Comparison of ENCODE assay signal across 1 cellular context in genomic region chr2:11866358-11867335, GRCh38.
TF ChIP-seq lines count a peak whose summit lies in the region.

No MANE protein-coding gene starts in this region.

TF ChIP-seq in GM12878, 131 proteins besides CTCF, POLR2A, EP300 and RAD21 (continued from another document):
- TF ChIP-seq SIN3A (IDR thresholded peaks at IDR 0.05; ENCODE audit: low read depth, low read length) (no peak), ASH2L (IDR thresholded peaks at IDR 0.05; ENCODE audit: borderline replicate concordance, low read depth) (no peak), WRNIP1 (IDR thresholded peaks at IDR 0.05; ENCODE audit: borderline replicate concordance, low read depth, low read length) (no peak), POU2F2 (IDR thresholded peaks at IDR 0.05; ENCODE audit: borderline replicate concordance, low read depth, low read length) (peak; percentile 36; the same call in 1 of the 3 replicates), YY1 (IDR thresholded peaks at IDR 0.05; ENCODE audit: low read depth, low read length) (peak; percentile 40; the same call in 1 of the 2 replicates), RFX5 (IDR thresholded peaks at IDR 0.05; ENCODE audit: low read depth, low read length) (no peak), CEBPZ (IDR thresholded peaks at IDR 0.05; ENCODE audit: low read depth, low read length) (no peak), SMAD1 (IDR thresholded peaks at IDR 0.05; ENCODE audit: low read depth, partially characterized antibody) (peak; percentile 22), ZNF687 (IDR thresholded peaks at IDR 0.05) (peak; percentile 87), PML (IDR thresholded peaks at IDR 0.05; ENCODE audit: low read length) (no peak), IKZF2 (IDR thresholded peaks at IDR 0.05) (peak in 1 of 2 experiments; percentile 23; a peak in 1 of 4 replicates), HDGF (IDR thresholded peaks at IDR 0.05) (peak; percentile 33; the same call in 1 of the 2 replicates), ZBED1 (IDR thresholded peaks at IDR 0.05; ENCODE audit: borderline replicate concordance) (no peak), ATF2 (IDR thresholded peaks at IDR 0.05; ENCODE audit: low read length) (peak; percentile 31; the same call in 1 of the 2 replicates), MYB (IDR thresholded peaks at IDR 0.05; ENCODE audit: borderline replicate concordance, low read depth, low read length) (no peak), ZNF274 (IDR thresholded peaks at IDR 0.05; ENCODE audit: insufficient read depth, insufficient read length) (no peak), STAT3 (IDR thresholded peaks at IDR 0.05; ENCODE audit: low read depth, low read length) (no peak), ATF7 (IDR thresholded peaks at IDR 0.05; ENCODE audit: low read depth) (peak; percentile 60), MTA2 (IDR thresholded peaks at IDR 0.05; ENCODE audit: low read depth) (peak; percentile 29; the same call in 1 of the 2 replicates), GABPA (IDR thresholded peaks at IDR 0.05; ENCODE audit: low read depth) (no peak), RELB (IDR thresholded peaks at IDR 0.05; ENCODE audit: low read depth) (peak; percentile 85), RBBP5 (conservative IDR thresholded peaks at IDR 0.05) (no peak), ZNF217 (IDR thresholded peaks at IDR 0.05) (0 out of 2 replicates have a peak, but pooled peaks have one; percentile 13), USF1 (IDR thresholded peaks at IDR 0.05; ENCODE audit: borderline replicate concordance, extremely low read length, insufficient read depth, low read depth, low read length) (no peak)
